8 cellular contexts compared by ENCODE assay signal in genomic region chr17:78342438-78343098, GRCh38. TPM values are rescaled to one million over a fixed set of nuclear protein-coding genes. Genes with fewer than 3 reads are reported as not detected.
DNase-seq lines count a peak whose midpoint lies in the region; ATAC-seq, FAIRE-seq and TF ChIP-seq lines count a peak whose summit lies in the region.

No MANE protein-coding gene starts in this region.

- no peaks in the 10 kb centered on the region for H3K27me3 Mint-ChIP-seq in naive B cell

- no peaks in the 10 kb centered on the region for H3K36me3 ChIP-seq in SJCRH30

- peaks cover 17% of the 10 kb centered on the region for H3K4me1 ChIP-seq in SJCRH30

- peak overlapping the region; percentile 96 to 100 (median 99) for H3K27ac Mint-ChIP-seq in naive B cell

- DNase-seq in GM04504 (ENCODE audit: low read depth) (peak; percentile 88), SJCRH30 (peak; percentile 78 to 83), epithelial cell of prostate (ENCODE audit: low read depth, low spot score) (no peak), naive B cell (no peak), NCI-H1092 treated with DMSO at 0.1 percent for 48 hours (lab: John Stamatoyannopoulos, UW) (no peak), GM12892 (ENCODE audit: insufficient read length) (no peak)

- FAIRE-seq in GM12892 (lab: Jason Lieb, UNC), result no peak

- peak overlapping the region; percentile 57 for H3K4me3 ChIP-seq in SJCRH30

- peak overlapping the region; percentile 69 for H3K27ac ChIP-seq in SJCRH30
- H3K27ac ChIP-seq in epithelial cell of prostate, result peak overlapping the region; percentile 88

- peaks cover 0 to 1% (median 0%) of the 10 kb centered on the region in 7 donors for H3K9me3 Mint-ChIP-seq in naive B cell

- no peaks in the 10 kb centered on the region for H3K9me3 ChIP-seq in SJCRH30 (replicated peaks)

- ATAC-seq in naive B cell (ENCODE audit: low read depth in 2 of 2) (no peak), GM19351 (IDR thresholded peaks at IDR 0.05; ENCODE audit: unreplicated experiment) (no peak), GM19328 (IDR thresholded peaks at IDR 0.05; ENCODE audit: unreplicated experiment) (no peak)

- no peak for TF ChIP-seq POLR2A in GM12892 (IDR thresholded peaks at IDR 0.05; ENCODE audit: low read depth, low read length)

- no peaks in the 10 kb centered on the region for H3K36me3 Mint-ChIP-seq in naive B cell

- no peaks in the 10 kb centered on the region for H3K27me3 ChIP-seq in SJCRH30

- peaks cover 62 to 83% (median 77%) of the 10 kb centered on the region in 3 donors for H3K4me1 Mint-ChIP-seq in naive B cell

- H3K4me3 Mint-ChIP-seq in naive B cell, result peak overlapping the region; percentile 78 to 88 (median 83)

RNA-seq across cellular contexts. Expression of gene SOCS3, which starts 17.3 kb away (rescaled TPM):
- total RNA-seq in SJCRH30 (2014; rRNA removed; shearing (Covaris generic)), result 27.5 and 28.9 TPM in 2 replicates
- 10 to 100 TPM in 4 of 6 donors, 1 to 10 TPM in 2; 4.7 to 29.1 (median 15.2) TPM for polyA plus RNA-seq in naive B cell (ENCODE audit: low read depth in 6 of 6)
- 2.3 TPM for polyA plus RNA-seq in GM12892 (2012; ENCODE audit: missing spikeins)

RNA-seq across cellular contexts. Expression of gene PGS1, which starts 35.9 kb away (rescaled TPM):
- 59.8 and 66.2 TPM in 2 replicates for total RNA-seq in SJCRH30 (2014; rRNA removed; shearing (Covaris generic))
- 10 to 100 TPM; 23.9 to 50.1 (median 29.8) TPM for polyA plus RNA-seq in naive B cell (ENCODE audit: low read depth in 6 of 6)
- polyA plus RNA-seq in GM12892 (2012; ENCODE audit: missing spikeins), result 16.9 TPM

Comparison
In these comparisons a context has a peak if more than half of its experiments do, and no peak if none do; other contexts are left out.
1. DNase-seq: peak in GM04504 (single experiment) and SJCRH30 (2 of 2); none in epithelial cell of prostate (single experiment), naive B cell (single experiment), NCI-H1092 treated with DMSO at 0.1 percent for 48 hours (single experiment) and GM12892 (single experiment).